10 cellular contexts compared by ENCODE assay signal in genomic region chr17:76716834-76717205, GRCh38. TPM values are rescaled to one million over a fixed set of nuclear protein-coding genes. Genes with fewer than 3 reads are reported as not detected.
A peak's percentile ranks its signal among the peaks of the same experiment; 100 is the strongest.
DNase-seq lines count a peak whose midpoint lies in the region; FAIRE-seq and TF ChIP-seq lines count a peak whose summit lies in the region.
"Had no signal": no experiment of that assay in that cellular context is flagged by ENCODE, and none has a peak within 500 bp of the region (broad histone marks: within the 10 kb centered on the region; RNA-seq: fewer than 3 reads in every experiment).

No MANE protein-coding gene starts in this region.

- H3K79me2 ChIP-seq in mammary epithelial cell (ENCODE audit: insufficient read depth, low read length): peaks cover 24% of the 10 kb centered on the region

- H2AFZ ChIP-seq in mammary epithelial cell (ENCODE audit: low read depth, low read length): no peak overlapping the region

- H3K9ac ChIP-seq in mammary epithelial cell (ENCODE audit: insufficient read depth, low read length) (no peak overlapping the region), kidney (ENCODE audit: low read length in 2 of 2) (no peak overlapping the region)

- H3K9me3 ChIP-seq in mammary epithelial cell (replicated peaks; ENCODE audit: insufficient read depth, low read length) (no peaks in the 10 kb centered on the region), muscle layer of duodenum (ENCODE audit: control insufficient read depth in 1 of 2, low read length in 2 of 2) (no peaks in the 10 kb centered on the region), kidney (ENCODE audit: control insufficient read depth in 1 of 2, low read length in 2 of 2) (no peaks in the 10 kb centered on the region)
- H3K9me3 ChIP-seq: body of pancreas had no signal

- dilution Hi-C loops in mammary epithelial cell (cut with HindIII; ENCODE audit: low sequenced_read_pairs): no loop called here

- FAIRE-seq in kidney (lab: Jason Lieb, UNC): no peak

- no peak overlapping the region for H3K4me2 ChIP-seq in mammary epithelial cell (ENCODE audit: insufficient read depth, low read depth, low read length)

- no peaks in the 10 kb centered on the region for H3K4me1 ChIP-seq in mammary epithelial cell (ENCODE audit: insufficient read depth, low read length)
- peaks cover 0 to 33% of the 10 kb centered on the region in 2 donors for H3K4me1 ChIP-seq in muscle layer of duodenum (ENCODE audit: control insufficient read depth in 1 of 2, insufficient read depth in 2 of 2, low read length in 2 of 2)
- peaks cover 4 to 5% of the 10 kb centered on the region in 2 donors for H3K4me1 ChIP-seq in kidney (ENCODE audit: control insufficient read depth in 1 of 2, insufficient read depth in 1 of 2, low read depth in 1 of 2, low read length in 2 of 2)

- DNase-seq in AG08396 (ENCODE audit: low spot score) (peak; percentile 71), HT1080 (ENCODE audit: low read depth) (peak; percentile 56), mammary epithelial cell (peak; percentile 37), NCI-H524 (lab: John Stamatoyannopoulos, UW) (no peak), kidney (no peak), foreskin melanocyte (no peak), GM13976 (ENCODE audit: low spot score) (no peak)
- DNase-seq: midbrain had no signal

- TF ChIP-seq CTCF in mammary epithelial cell (conservative IDR thresholded peaks at IDR 0.05 in 1 of 2, IDR thresholded peaks at IDR 0.05 in 1 of 2; ENCODE audit: extremely low read depth in 1 of 2, insufficient read depth in 1 of 2, low read depth in 1 of 2, low read length in 2 of 2) (no peak), kidney (IDR thresholded peaks at IDR 0.05; ENCODE audit: borderline replicate concordance, extremely low read depth, insufficient read depth) (no peak), GM13976 (IDR thresholded peaks at IDR 0.05; ENCODE audit: borderline replicate concordance, control extremely low read depth, extremely low read depth, insufficient read depth, missing control alignments) (no peak)

- no peaks in the 10 kb centered on the region for H3K27me3 ChIP-seq in mammary epithelial cell (ENCODE audit: insufficient read depth, low read length)
- no peaks in the 10 kb centered on the region for H3K27me3 ChIP-seq in muscle layer of duodenum (ENCODE audit: low read depth, low read length)
- H3K27me3 ChIP-seq: body of pancreas had no signal

- in situ Hi-C loops in mammary epithelial cell (cut with MboI; ENCODE audit: low sequenced_read_pairs in 2 of 2): no loop called here
- in situ Hi-C loops in GM13976 (cut with MboI; ENCODE audit: low sequenced_read_pairs, unreplicated experiment): no loop called here

- no peak overlapping the region for H3K4me3 ChIP-seq in mammary epithelial cell (replicated peaks in 1 of 3; ENCODE audit: insufficient read depth in 1 of 3, low read depth in 2 of 3, low read length in 3 of 3)
- no peak overlapping the region for H3K4me3 ChIP-seq in muscle layer of duodenum (ENCODE audit: low read depth in 1 of 2, low read length in 2 of 2)
- H3K4me3 ChIP-seq in kidney (ENCODE audit: low read length in 2 of 2): no peak overlapping the region
- H3K4me3 ChIP-seq: body of pancreas had no signal

- CTCF ChIA-PET in mammary epithelial cell (lab: Charles Lee; ENCODE audit: low non-redundant PET): no interaction called here

- intact Hi-C loops in mammary epithelial cell (cut with micrococcal nuclease) (loop anchor here (1.0 kb wide), 1 partner anchor 9 kb away; the partner anchor contains the start of genes JMJD6 and METTL23), kidney (cut with DNase I) (no loop called here)

- no peaks in the 10 kb centered on the region for H4K20me1 ChIP-seq in mammary epithelial cell (ENCODE audit: insufficient read depth, low read length)

- BruUV-seq in mammary epithelial cell (replicated peaks; lab: Mats Ljungman, UMichigan): no TSS peak

- peaks cover 29% of the 10 kb centered on the region for H3K36me3 ChIP-seq in mammary epithelial cell (ENCODE audit: insufficient read depth, low read length)
- H3K36me3 ChIP-seq in muscle layer of duodenum (ENCODE audit: control insufficient read depth in 1 of 2, insufficient read depth in 2 of 2, low read length in 2 of 2): peaks cover 66 to 85% of the 10 kb centered on the region in 2 donors
- H3K36me3 ChIP-seq in kidney (ENCODE audit: control insufficient read depth in 1 of 2, insufficient read depth in 2 of 2, low read length in 2 of 2): peaks cover 44 to 74% of the 10 kb centered on the region in 2 donors

- WGBS in mammary epithelial cell (ENCODE audit: low coverage, missing lambda C conversion rate): 72% methylated on average over 6 of the region's 6 CpGs

- H3K27ac ChIP-seq in mammary epithelial cell (ENCODE audit: insufficient read depth, low read depth, low read length): no peak overlapping the region
- peak overlapping the region; percentile 62 for H3K27ac ChIP-seq in muscle layer of duodenum (ENCODE audit: low read length)
- no peak overlapping the region for H3K27ac ChIP-seq in kidney (ENCODE audit: low read depth in 2 of 2, low read length in 2 of 2)

RNA-seq across cellular contexts. Expression of gene MXRA7, which starts 6.1 kb away (rescaled TPM):
- 77.4 and 105 TPM in 2 replicates for total RNA-seq in HT1080 (2014; rRNA removed; shearing (Covaris generic))
- polyA plus RNA-seq in HT1080 (2015; cell fraction: cytosol; rRNA removed): 169 and 176 TPM in 2 replicates
- 66.3 and 68.0 TPM in 2 replicates for polyA plus RNA-seq in HT1080 (2015; cell fraction: nucleus; rRNA removed)
- total RNA-seq in mammary epithelial cell (100 to 1,000 TPM; 116 to 183 TPM), kidney (130 TPM)
- polyA plus RNA-seq in mammary epithelial cell (59.5 TPM), kidney (ENCODE audit: insufficient read depth, low read depth, low replicate concordance) (72.4 TPM)
- polyA minus RNA-seq in mammary epithelial cell: 144 TPM

RNA-seq across cellular contexts. Expression of gene JMJD6, which starts 9.6 kb away (rescaled TPM):
- total RNA-seq in HT1080 (2014; rRNA removed; shearing (Covaris generic)): 27.9 and 30.8 TPM in 2 replicates
- 25.0 and 25.6 TPM in 2 replicates for polyA plus RNA-seq in HT1080 (2015; cell fraction: cytosol; rRNA removed)
- 29.5 and 31.5 TPM in 2 replicates for polyA plus RNA-seq in HT1080 (2015; cell fraction: nucleus; rRNA removed)
- total RNA-seq in mammary epithelial cell: 10 to 100 TPM; 10.3 to 22.2 TPM
- polyA plus RNA-seq in mammary epithelial cell: 14.4 TPM
- 25.0 TPM for polyA minus RNA-seq in mammary epithelial cell
- total RNA-seq in kidney: 23.6 TPM
- polyA plus RNA-seq in kidney (ENCODE audit: insufficient read depth, low read depth, low replicate concordance): 34.3 TPM

RNA-seq across cellular contexts. Expression of gene METTL23, which starts 9.8 kb away (rescaled TPM):
- total RNA-seq in HT1080 (2014; rRNA removed; shearing (Covaris generic)): 43.8 and 45.0 TPM in 2 replicates
- polyA plus RNA-seq in HT1080 (2015; cell fraction: cytosol; rRNA removed): 63.6 and 69.4 TPM in 2 replicates
- 68.9 and 71.6 TPM in 2 replicates for polyA plus RNA-seq in HT1080 (2015; cell fraction: nucleus; rRNA removed)
- 10 to 100 TPM; 18.2 to 27.7 TPM for total RNA-seq in mammary epithelial cell
- polyA plus RNA-seq in mammary epithelial cell: 38.3 TPM
- 19.5 TPM for polyA minus RNA-seq in mammary epithelial cell
- total RNA-seq in kidney: 38.2 TPM
- polyA plus RNA-seq in kidney (ENCODE audit: insufficient read depth, low read depth, low replicate concordance): 53.0 TPM

RNA-seq across cellular contexts. Expression of gene SRSF2, which starts 20.3 kb away (rescaled TPM):
- 971 and 1,300 TPM in 2 replicates for total RNA-seq in HT1080 (2014; rRNA removed; shearing (Covaris generic))
- polyA plus RNA-seq in HT1080 (2015; cell fraction: cytosol; rRNA removed): 349 and 370 TPM in 2 replicates
- polyA plus RNA-seq in HT1080 (2015; cell fraction: nucleus; rRNA removed): 738 and 763 TPM in 2 replicates
- total RNA-seq in mammary epithelial cell (100 to 1,000 TPM; 110 to 196 TPM), kidney (155 TPM)
- polyA plus RNA-seq in mammary epithelial cell (221 TPM), kidney (ENCODE audit: insufficient read depth, low read depth, low replicate concordance) (129 TPM)
- polyA minus RNA-seq in mammary epithelial cell: 226 TPM

RNA-seq across cellular contexts. Expression of gene MFSD11, which starts 21.1 kb away (rescaled TPM):
- 14.6 and 20.0 TPM in 2 replicates for total RNA-seq in HT1080 (2014; rRNA removed; shearing (Covaris generic))
- 14.0 and 16.4 TPM in 2 replicates for polyA plus RNA-seq in HT1080 (2015; cell fraction: cytosol; rRNA removed)
- polyA plus RNA-seq in HT1080 (2015; cell fraction: nucleus; rRNA removed): 35.3 and 39.8 TPM in 2 replicates
- 10 to 100 TPM; 18.3 to 38.5 TPM for total RNA-seq in mammary epithelial cell
- 13.2 TPM for polyA plus RNA-seq in mammary epithelial cell
- polyA minus RNA-seq in mammary epithelial cell: 30.9 TPM
- 22.6 TPM for total RNA-seq in kidney
- 12.5 TPM for polyA plus RNA-seq in kidney (ENCODE audit: insufficient read depth, low read depth, low replicate concordance)

Comparison
In these comparisons a context has a peak if more than half of its experiments do, and no peak if none do; other contexts are left out.
1. DNase-seq: peak in AG08396 (single experiment), HT1080 (single experiment) and mammary epithelial cell (single experiment); none in NCI-H524 (0 of 2), kidney (single experiment), foreskin melanocyte (single experiment) and GM13976 (single experiment).